In the genomic region with DNA sequence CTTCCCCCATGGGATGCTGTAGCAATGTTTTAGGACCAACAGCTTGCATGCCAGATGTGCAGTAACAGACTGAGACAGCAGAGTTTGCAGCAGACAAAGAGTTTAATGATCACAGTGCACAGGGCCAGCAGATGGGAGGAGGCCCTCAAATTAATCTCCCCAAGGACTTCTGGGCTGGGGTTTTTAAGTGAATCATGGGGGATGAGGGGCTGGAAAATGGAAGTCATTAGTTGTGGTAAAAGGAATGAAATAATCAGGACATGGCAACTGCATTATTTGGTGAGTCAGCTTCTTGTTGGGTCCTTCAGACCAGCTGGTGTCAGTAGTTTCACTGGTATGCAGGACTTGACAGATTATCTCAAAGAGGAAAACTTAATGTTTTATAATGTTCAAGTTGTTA, we compare ENCODE assay signal across 14 cellular contexts. TPM values are rescaled to one million over a fixed set of nuclear protein-coding genes. Genes with fewer than 3 reads are reported as not detected.
A peak's percentile ranks its signal among the peaks of the same experiment; 100 is the strongest.
DNase-seq lines count a peak whose midpoint lies in the region; ATAC-seq and TF ChIP-seq lines count a peak whose summit lies in the region.
"Had no signal": no experiment of that assay in that cellular context is flagged by ENCODE, and none has a peak within 500 bp of the region (broad histone marks: within the 10 kb centered on the region; RNA-seq: fewer than 3 reads in every experiment).

No MANE protein-coding gene starts in this region.

- TF ChIP-seq CTCF in AG04450 (IDR thresholded peaks at IDR 0.05; ENCODE audit: low read depth, low read length) (no peak), chondrocyte (IDR thresholded peaks at IDR 0.05) (peak; percentile 9)

- peak overlapping the region; percentile 52 for H3K27ac ChIP-seq in AG04450 (ENCODE audit: low read depth, low read length)
- H3K27ac ChIP-seq: BLaER1 treated with 17β-estradiol and CSF1 and Interleukin-3, amounts not matched to agents 10 nM and 100 nM; SJCRH30; upper lobe of left lung had no signal

- ATAC-seq in left lobe of liver, result no peak
- ATAC-seq: activated CD4-positive, alpha-beta T cell treated with anti-CD3 and anti-CD28 coated beads for 36 hours had no signal

- H3K9me3 Mint-ChIP-seq in chondrocyte (ENCODE audit: low read depth), result no peaks in the 10 kb centered on the region

- H3K27ac Mint-ChIP-seq in chondrocyte (ENCODE audit: unreplicated experiment), result peak overlapping the region; percentile 83
- H3K27ac Mint-ChIP-seq: activated CD4-positive, alpha-beta T cell treated with anti-CD3 and anti-CD28 coated beads for 36 hours had no signal

- H3K4me1 Mint-ChIP-seq in chondrocyte (ENCODE audit: low read depth), result peaks cover 20% of the 10 kb centered on the region
- H3K4me1 Mint-ChIP-seq: activated CD4-positive, alpha-beta T cell treated with anti-CD3 and anti-CD28 coated beads for 36 hours had no signal

- H3K27me3 ChIP-seq in AG04450 (ENCODE audit: control insufficient read depth, insufficient read depth, low read length), result no peaks in the 10 kb centered on the region
- H3K27me3 ChIP-seq: BLaER1 treated with 17β-estradiol and CSF1 and Interleukin-3, amounts not matched to agents 10 nM and 100 nM; SJCRH30; upper lobe of left lung had no signal

- H3K36me3 Mint-ChIP-seq in chondrocyte (ENCODE audit: low read depth), result no peaks in the 10 kb centered on the region
- H3K36me3 Mint-ChIP-seq: brain had no signal

- H3K4me3 ChIP-seq in AG04450 (ENCODE audit: low read depth, low read length), result no peak overlapping the region
- H3K4me3 ChIP-seq: BLaER1 treated with 17β-estradiol and CSF1 and Interleukin-3, amounts not matched to agents 10 nM and 100 nM; SJCRH30; upper lobe of left lung had no signal

- DNase-seq in AG04450 (ENCODE audit: low read depth, low spot score) (peak; percentile 83), LHCN-M2 (ENCODE audit: low read depth) (peak; percentile 95), chondrocyte (ENCODE audit: low spot score) (no peak), left lobe of liver (ENCODE audit: low spot score) (peak; percentile 26), putamen (ENCODE audit: low spot score) (no peak), NCI-H748 (lab: John Stamatoyannopoulos, UW; ENCODE audit: unreplicated experiment) (no peak), COLO668 (lab: John Stamatoyannopoulos, UW; ENCODE audit: unreplicated experiment) (no peak), 8988T (no peak)
- DNase-seq: activated CD4-positive, alpha-beta T cell treated with anti-CD3 and anti-CD28 coated beads for 36 hours; GDM1; upper lobe of left lung had no signal

- POLR2A ChIA-PET in AG04450 (lab: Yijun Ruan, JAX), result interaction anchor here (0.5 kb wide), 1 partner anchor 557 kb away, joined by 3 read pairs; no protein-coding TSS in a partner anchor

- CTCF ChIA-PET in AG04450 (lab: Charles Lee), result interaction anchor here (0.8 kb wide), 1 partner anchor 303 kb away, joined by 3 read pairs; no protein-coding TSS in a partner anchor

- H3K4me3 Mint-ChIP-seq in chondrocyte (ENCODE audit: unreplicated experiment), result no peak overlapping the region
- H3K4me3 Mint-ChIP-seq: activated CD4-positive, alpha-beta T cell treated with anti-CD3 and anti-CD28 coated beads for 36 hours; brain had no signal

- no peaks in the 10 kb centered on the region for H3K9me3 ChIP-seq in AG04450 (ENCODE audit: control insufficient read depth, insufficient read depth, low read length)
- H3K9me3 ChIP-seq: SJCRH30, upper lobe of left lung had no signal

- H3K27me3 Mint-ChIP-seq in chondrocyte (ENCODE audit: low read depth), result no peaks in the 10 kb centered on the region
- H3K27me3 Mint-ChIP-seq: activated CD4-positive, alpha-beta T cell treated with anti-CD3 and anti-CD28 coated beads for 36 hours had no signal

RNA-seq across cellular contexts. Expression of gene NRBF2, which starts 12.6 kb away (rescaled TPM):
- polyA plus RNA-seq in AG04450 (2011; rRNA removed), result 27.7 and 34.5 TPM in 2 replicates
- 13.0 and 16.0 TPM in 2 replicates for polyA minus RNA-seq in AG04450 (2011; rRNA and poly(A)+ RNA removed)
- total RNA-seq in LHCN-M2 (2014; rRNA removed), result 17.4 and 22.1 TPM in 2 replicates
- 15.9 TPM for polyA plus RNA-seq in LHCN-M2 (2012)
- total RNA-seq in chondrocyte, result 32.0 to 45.2 TPM (median 44.1 TPM) in 3 replicates
- 13.4 TPM for total RNA-seq in left lobe of liver

Comparison
In these comparisons a context has a peak if more than half of its experiments do, and no peak if none do; other contexts are left out.
1. DNase-seq: peak in AG04450 (single experiment), LHCN-M2 (single experiment) and left lobe of liver (single experiment); none in chondrocyte (single experiment), putamen (single experiment), NCI-H748 (single experiment), COLO668 (single experiment) and 8988T (single experiment).